In the genomic region with DNA sequence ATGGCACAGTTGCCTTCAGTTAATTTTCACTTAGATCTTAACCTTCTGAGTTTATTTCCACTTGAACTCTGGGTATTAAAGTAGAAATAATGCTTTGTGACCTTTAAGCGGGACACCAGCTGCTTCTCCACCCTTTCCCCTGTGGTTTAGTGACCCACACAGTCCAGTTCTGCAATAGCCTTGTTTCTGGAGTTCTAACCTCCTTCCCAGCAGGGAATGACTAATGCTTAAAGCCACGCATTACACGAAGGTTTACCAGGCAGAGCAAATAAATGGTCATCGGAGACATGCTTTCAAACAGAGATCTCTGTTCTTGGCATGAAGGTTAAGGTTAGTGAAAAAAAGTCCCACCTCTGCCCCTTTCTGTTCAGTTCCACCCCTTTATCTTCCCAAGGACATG, we compare ENCODE assay signal across 13 cellular contexts. TPM values are rescaled to one million over a fixed set of nuclear protein-coding genes. Genes with fewer than 3 reads are reported as not detected.
DNase-seq lines count a peak whose midpoint lies in the region; ATAC-seq and TF ChIP-seq lines count a peak whose summit lies in the region.
"Had no signal": no experiment of that assay in that cellular context is flagged by ENCODE, and none has a peak within 500 bp of the region (broad histone marks: within the 10 kb centered on the region; RNA-seq: fewer than 3 reads in every experiment).

No MANE protein-coding gene starts in this region.

- no peak overlapping the region for H3K4me3 Mint-ChIP-seq in T-helper 2 cell treated with Interferon-gamma antibody and Interleukin-4, amounts not matched to agents 5 μg/mL and 100 μg/mL, for 36 hours
- no peak overlapping the region for H3K4me3 Mint-ChIP-seq in T-cell
- H3K4me3 Mint-ChIP-seq: IgD-negative memory B cell had no signal

- ATAC-seq in heart right ventricle (peak; percentile 74 to 94 (median 88)), sciatic nerve (peak; percentile 93), HG02970 (IDR thresholded peaks at IDR 0.05; ENCODE audit: low FRiP score, unreplicated experiment) (no peak), T-cell (replicated peaks in 1 of 4) (no peak)

- H3K4me3 ChIP-seq in heart right ventricle: no peak overlapping the region
- H3K4me3 ChIP-seq: prostate gland had no signal

- POLR2A ChIA-PET in T-cell (lab: Charles Lee): interaction anchor here in 1 of 2 donors (0.7 kb wide), 1 partner anchor 29 kb away, joined by 3 read pairs; no protein-coding TSS in a partner anchor

- peaks cover 12% of the 10 kb centered on the region for H3K4me1 Mint-ChIP-seq in T-helper 2 cell treated with Interferon-gamma antibody and Interleukin-4, amounts not matched to agents 5 μg/mL and 100 μg/mL, for 36 hours (ENCODE audit: low read depth)
- H3K4me1 Mint-ChIP-seq in T-cell: peaks cover 0 to 5% (median 0%) of the 10 kb centered on the region in 3 donors
- H3K4me1 Mint-ChIP-seq: IgD-negative memory B cell had no signal

- H3K9me3 Mint-ChIP-seq in T-helper 2 cell treated with Interferon-gamma antibody and Interleukin-4, amounts not matched to agents 5 μg/mL and 100 μg/mL, for 36 hours: peaks cover 13% of the 10 kb centered on the region
- H3K9me3 Mint-ChIP-seq in T-cell: peaks cover 0 to 14% (median 7%) of the 10 kb centered on the region in 3 donors

- no peaks in the 10 kb centered on the region for H3K36me3 ChIP-seq in heart right ventricle
- H3K36me3 ChIP-seq: prostate gland had no signal

- no peak overlapping the region for H3K27ac Mint-ChIP-seq in T-helper 2 cell treated with Interferon-gamma antibody and Interleukin-4, amounts not matched to agents 5 μg/mL and 100 μg/mL, for 36 hours
- no peak overlapping the region for H3K27ac Mint-ChIP-seq in T-cell
- H3K27ac Mint-ChIP-seq: IgD-negative memory B cell had no signal

- peaks cover 2% of the 10 kb centered on the region for H3K36me3 Mint-ChIP-seq in T-helper 2 cell treated with Interferon-gamma antibody and Interleukin-4, amounts not matched to agents 5 μg/mL and 100 μg/mL, for 36 hours (ENCODE audit: low read depth)
- H3K36me3 Mint-ChIP-seq in T-cell: peaks cover 3% of the 10 kb centered on the region

- peaks cover 0 to 7% (median 0%) of the 10 kb centered on the region in 7 donors for H3K27me3 ChIP-seq in heart right ventricle

- H3K27me3 Mint-ChIP-seq in T-helper 2 cell treated with Interferon-gamma antibody and Interleukin-4, amounts not matched to agents 5 μg/mL and 100 μg/mL, for 36 hours (ENCODE audit: low read depth): peaks cover 15% of the 10 kb centered on the region
- peaks cover 13 to 21% of the 10 kb centered on the region in 2 donors for H3K27me3 Mint-ChIP-seq in T-cell

- WGBS in heart right ventricle, 2 donors: 53 to 64% methylated on average over 4 of the region's 4 CpGs

- peak overlapping the region in 9 of 10 donors; percentile 6 to 74 (median 47) for H3K27ac ChIP-seq in heart right ventricle
- H3K27ac ChIP-seq: prostate gland had no signal

- CTCF ChIA-PET in T-cell (lab: Charles Lee): interaction anchor here in 1 of 2 donors (1.0 kb wide), 2 partner anchors 11 to 15 kb away, joined by 3 read pairs; no protein-coding TSS in a partner anchor

- peaks cover 0 to 19% (median 0%) of the 10 kb centered on the region in 9 donors for H3K4me1 ChIP-seq in heart right ventricle
- H3K4me1 ChIP-seq: Caco-2, prostate gland had no signal

- H3K9me3 ChIP-seq in heart right ventricle: peaks cover 0 to 6% (median 0%) of the 10 kb centered on the region in 11 donors
- H3K9me3 ChIP-seq: Caco-2, prostate gland had no signal

- no peak for TF ChIP-seq CTCF in heart right ventricle (IDR thresholded peaks at IDR 0.05)

- DNase-seq in Daoy (ENCODE audit: low read depth): peak; percentile 41
- peak; percentile 82 for DNase-seq in astrocyte of the hippocampus (ENCODE audit: low read depth, low spot score)
- no peak for DNase-seq in heart right ventricle
- no peak for DNase-seq in sciatic nerve (ENCODE audit: low spot score)
- DNase-seq in activated CD4-positive, alpha-beta T cell treated with anti-CD3 and anti-CD28 coated beads, Interleukin-2, amount 50 U/mL, for 1 hour: no peak
- no peak for DNase-seq in T-helper 2 cell treated with Interferon-gamma antibody and Interleukin-4, amounts not matched to agents 5 μg/mL and 100 μg/mL, for 36 hours (ENCODE audit: low spot score)
- no peak for DNase-seq in T-cell
- DNase-seq: Caco-2, glutamatergic neuron, NCI-H69 had no signal

- intact Hi-C loops in heart right ventricle (cut with DNase I) (no loop called here), sciatic nerve (cut with DNase I) (no loop called here)

RNA-seq across cellular contexts. Expression of gene MEDAG, which starts 25.3 kb away (rescaled TPM):
- 0.86 TPM in 1 of 2 replicates, not detected in the other for total RNA-seq in Daoy (2014; rRNA removed; shearing (Covaris generic))
- total RNA-seq in heart right ventricle (10 to 100 TPM in 1 of 10 donors, 1 to 10 TPM in 9; 3.2 to 22.1 (median 5.5) TPM), sciatic nerve (73.2 TPM), T-cell (not detected)
- polyA plus RNA-seq in heart right ventricle: 10 to 100 TPM in 1 of 2 donors, 1 to 10 TPM in 1; 6.1 to 10.2 TPM
- total RNA-seq: Caco-2 had no signal
- polyA plus RNA-seq: IgD-negative memory B cell had no signal

RNA-seq across cellular contexts. Expression of gene TEX26, which starts 51.7 kb away (rescaled TPM):
- total RNA-seq in Daoy (2014; rRNA removed; shearing (Covaris generic)): not detected in 2 replicates
- not detected for total RNA-seq in heart right ventricle
- polyA plus RNA-seq in heart right ventricle: not detected
- 0.31 TPM for total RNA-seq in sciatic nerve
- total RNA-seq in T-cell: not detected
- total RNA-seq: Caco-2, prostate gland had no signal
- polyA plus RNA-seq: IgD-negative memory B cell had no signal

Comparison
In these comparisons a context has a peak if more than half of its experiments do, and no peak if none do; other contexts are left out.
1. DNase-seq: peak in Daoy (single experiment) and astrocyte of the hippocampus (single experiment); none in heart right ventricle (0 of 2), sciatic nerve (single experiment), activated CD4-positive, alpha-beta T cell treated with anti-CD3 and anti-CD28 coated beads, Interleukin-2, amount 50 U/mL, for 1 hour (single experiment), T-helper 2 cell treated with Interferon-gamma antibody and Interleukin-4, amounts not matched to agents 5 μg/mL and 100 μg/mL, for 36 hours (single experiment) and T-cell (0 of 34).
2. ATAC-seq: peak in heart right ventricle (8 of 8) and sciatic nerve (single experiment); none in HG02970 (single experiment) and T-cell (0 of 4).